In the genomic region with DNA sequence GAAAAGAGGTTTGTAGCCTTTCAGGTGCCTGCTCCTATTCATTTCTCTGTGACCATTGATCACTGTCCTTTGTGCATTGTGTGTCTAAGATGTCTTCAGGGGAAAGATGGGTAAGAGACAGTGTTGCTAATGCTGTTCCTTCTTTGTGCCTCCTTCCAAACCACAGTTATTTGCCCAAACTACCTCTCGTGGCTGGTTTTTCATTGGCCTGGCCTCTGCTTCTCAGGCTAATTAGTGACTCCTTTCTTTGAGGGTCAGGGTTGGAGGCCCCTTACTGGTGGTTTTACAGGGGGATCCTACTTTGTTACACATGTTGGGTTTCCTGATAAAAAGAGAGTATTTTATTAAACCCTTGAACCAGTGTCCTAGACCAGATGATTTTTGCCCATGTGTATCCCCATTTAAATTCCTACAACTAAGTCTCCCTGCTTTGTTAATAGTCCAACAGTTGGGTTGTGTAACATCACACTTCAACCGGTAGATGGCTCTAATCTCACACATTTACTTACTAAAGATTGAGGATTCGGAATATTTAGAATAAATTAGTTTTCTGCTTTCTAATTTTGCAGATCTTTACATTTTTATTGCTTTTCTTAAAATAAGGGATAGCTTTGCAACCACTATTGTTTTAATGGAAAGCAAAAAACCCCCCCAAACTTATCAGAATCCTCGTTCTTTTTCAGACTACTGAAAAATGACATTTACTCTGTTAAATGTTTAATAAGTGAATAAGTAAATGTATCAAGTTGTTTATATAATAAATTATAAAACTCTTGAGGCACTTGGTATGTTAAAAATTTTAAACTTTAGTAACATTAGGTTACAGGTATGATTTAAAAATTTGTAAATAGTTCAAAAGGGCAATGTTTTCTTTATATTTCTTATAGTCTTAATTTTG, we compare ENCODE assay signal across 8 cellular contexts. TPM values are rescaled to one million over a fixed set of nuclear protein-coding genes. Genes with fewer than 3 reads are reported as not detected.
DNase-seq lines count a peak whose midpoint lies in the region; ATAC-seq, FAIRE-seq and TF ChIP-seq lines count a peak whose summit lies in the region.

No MANE protein-coding gene starts in this region.

- peak; percentile 61 for TF ChIP-seq RAD21 in HepG2 (CRISPR knock-in tag; IDR thresholded peaks at IDR 0.05)

- TF ChIP-seq CTCF in cardiac fibroblast (IDR thresholded peaks at IDR 0.05; ENCODE audit: low read depth, low read length) (peak; percentile 68), HepG2 (CRISPR knock-in tag; IDR thresholded peaks at IDR 0.05) (peak; percentile 75), tibial artery (IDR thresholded peaks at IDR 0.05) (peak; percentile 55 to 69)

- in situ Hi-C loops in HepG2 (cut with HindIII; ENCODE audit: extremely low pct_ligation_motif_present, low pct_unique_long_range_greater_than_20kb) = loop anchor here (5.0 to 10.0 kb wide), 2 partner anchors 70 to 193 kb away; a partner anchor contains a TSS

- H3K9ac ChIP-seq in NT2/D1 (ENCODE audit: insufficient read length, low read depth) = peak overlapping the region; percentile 98
- peak overlapping the region; percentile 69 for H3K9ac ChIP-seq in HepG2 (ENCODE audit: insufficient read depth, low read depth, low read length)

- TF ChIP-seq EP300 in HepG2 (IDR thresholded peaks at IDR 0.05; ENCODE audit: low read depth in 2 of 2, low read length in 2 of 2) = no peak
- no peak for TF ChIP-seq EP300 in HepG2 (CRISPR knock-in tag; IDR thresholded peaks at IDR 0.05; ENCODE audit: borderline replicate concordance)

- no TSS peak for BruUV-seq in HepG2 (replicated peaks; lab: Mats Ljungman, UMichigan)

- CTCF ChIA-PET in HepG2 (lab: Yijun Ruan, JAX; ENCODE audit: low intra/inter-chr PET ratio, low total read pairs) = interaction anchor here (0.7 to 1.6 kb wide), 2 partner anchors 70 to 95 kb away, joined by 3 to 20 read pairs; no protein-coding TSS in a partner anchor

- intact Hi-C loops in HepG2 (cut with micrococcal nuclease; ENCODE audit: unreplicated experiment) (loop anchor here (1.0 to 10.0 kb wide), 5 partner anchors 71 to 313 kb away; a partner anchor contains a TSS), tibial artery (cut with DNase I; ENCODE audit: low total_unique reads) (loop anchor here (5.0 to 10.0 kb wide), 3 partner anchors 255 to 417 kb away; a partner anchor contains a TSS)

- no peak for TF ChIP-seq POLR2A in HepG2 (IDR thresholded peaks at IDR 0.05; ENCODE audit: insufficient read depth in 1 of 2, low read depth in 2 of 2, low read length in 2 of 2)

- H3K4me1 ChIP-seq in NT2/D1 (ENCODE audit: insufficient read depth, insufficient read length) (peaks cover 3% of the 10 kb centered on the region), HepG2 (ENCODE audit: insufficient read depth, low read length) (peaks cover 31% of the 10 kb centered on the region), tibial artery (peaks cover 0 to 42% (median 28%) of the 10 kb centered on the region in 4 donors)

- peaks cover 22% of the 10 kb centered on the region for H4K20me1 ChIP-seq in HepG2 (ENCODE audit: insufficient read depth, low read length)

- H3K4me2 ChIP-seq in HepG2 (ENCODE audit: low read depth, low read length) = peak overlapping the region; percentile 84

- ATAC-seq in HepG2 (no peak), GM21737 (IDR thresholded peaks at IDR 0.05; ENCODE audit: unreplicated experiment) (no peak)

- DNase-seq in COLO829 (ENCODE audit: low spot score) (peak; percentile 60), H7 (peak; percentile 34), NT2/D1 (ENCODE audit: low read depth, low spot score) (no peak), cardiac fibroblast (ENCODE audit: low read depth in 2 of 2) (peak; percentile 71 to 75), HepG2 (ENCODE audit: low spot score) (peak; percentile 61), tibial artery (no peak), nucleus accumbens (lab: John Stamatoyannopoulos, UW) (no peak)

- H3K27ac ChIP-seq in HepG2 (ENCODE audit: extremely low read length, insufficient read depth, low read length) (no peak overlapping the region), tibial artery (no peak overlapping the region)

- peak; percentile 59 for FAIRE-seq in HepG2 (lab: Jason Lieb, UNC)

- POLR2A ChIA-PET in HepG2 (lab: Yijun Ruan, JAX) = interaction anchor here (1.0 to 2.9 kb wide), 3 partner anchors 208 to 254 kb away, joined by 3 to 40 read pairs (median 11); a partner anchor contains a TSS

- H3K36me3 ChIP-seq in H7 (replicated peaks; ENCODE audit: control insufficient read depth, insufficient read depth, low read length) (peaks cover 4% of the 10 kb centered on the region), NT2/D1 (ENCODE audit: insufficient read depth, insufficient read length, low read length) (peaks cover 54% of the 10 kb centered on the region), HepG2 (replicated peaks in 1 of 2; ENCODE audit: control insufficient read depth in 1 of 2, insufficient read depth in 2 of 2, low read length in 2 of 2) (peaks cover 0 to 7% of the 10 kb centered on the region in 2 experiments; a peak in 2 of 5 replicates), tibial artery (peaks cover 0 to 4% (median 4%) of the 10 kb centered on the region in 3 donors)

- H2AFZ ChIP-seq in HepG2 (ENCODE audit: low read length) = no peak overlapping the region

- 21% methylated on average over 4 of the region's 4 CpGs for WGBS in HepG2 (ENCODE audit: low lambda C conversion rate)

- peaks cover 41% of the 10 kb centered on the region for H3K79me2 ChIP-seq in HepG2 (ENCODE audit: insufficient read depth, low read length)

- H3K27me3 ChIP-seq in H7 (ENCODE audit: control insufficient read depth, insufficient read depth, low read length) (no peaks in the 10 kb centered on the region), NT2/D1 (ENCODE audit: insufficient read depth, insufficient read length) (no peaks in the 10 kb centered on the region), HepG2 (ENCODE audit: control insufficient read depth in 1 of 2, insufficient read depth in 2 of 2, low read length in 2 of 2) (no peaks in the 10 kb centered on the region; a peak in 1 of 5 replicates), tibial artery (no peaks in the 10 kb centered on the region)

- H3K9me3 ChIP-seq in NT2/D1 (ENCODE audit: insufficient read depth, low read length) (no peaks in the 10 kb centered on the region), HepG2 (ENCODE audit: low read length) (no peaks in the 10 kb centered on the region), tibial artery (no peaks in the 10 kb centered on the region)

- peak overlapping the region; percentile 90 for H3K4me3 ChIP-seq in H7 (ENCODE audit: insufficient read depth, low read depth, low read length)
- peak overlapping the region; percentile 87 for H3K4me3 ChIP-seq in NT2/D1 (ENCODE audit: insufficient read length, low read depth)
- peak overlapping the region; percentile 19 to 84 for H3K4me3 ChIP-seq in cardiac fibroblast (replicated peaks in 1 of 2; ENCODE audit: low read depth in 2 of 2, low read length in 2 of 2)
- H3K4me3 ChIP-seq in HepG2 (replicated peaks in 1 of 3; ENCODE audit: insufficient read depth in 1 of 3, low read depth in 2 of 3, low read length in 3 of 3) = peak overlapping the region; percentile 60 to 86 (median 85)
- H3K4me3 ChIP-seq in tibial artery = peak overlapping the region in 1 of 2 donors; percentile 89

RNA-seq across cellular contexts. Expression of a gene that starts 2.4 kb away (rescaled TPM):
- 26.5 and 28.1 TPM in 2 replicates for total RNA-seq in H7 (2014; rRNA removed; shearing (Covaris generic))
- 16.2 and 19.5 TPM in 2 replicates for total RNA-seq in HepG2 (2016; rRNA removed; fragmentation: Illumina TruSeq; extraction: Trizol)
- 1.6 TPM in 2 replicates for total RNA-seq in HepG2 (2016; cell fraction: cytosol; rRNA removed; fragmentation: Illumina TruSeq; extraction: Trizol; ENCODE audit: low read depth)
- 16.1 and 18.2 TPM in 2 replicates for total RNA-seq in HepG2 (2016; cell fraction: insoluble cytoplasmic fraction; rRNA removed; fragmentation: Illumina TruSeq; extraction: Trizol)
- 5.7 and 6.3 TPM in 2 replicates for total RNA-seq in HepG2 (2016; cell fraction: membrane; rRNA removed; fragmentation: Illumina TruSeq; extraction: Trizol)
- total RNA-seq in HepG2 (2016; cell fraction: nucleus; rRNA removed; fragmentation: Illumina TruSeq; extraction: Trizol) = 13.7 and 13.8 TPM in 2 replicates
- 6.9 and 7.7 TPM in 2 replicates for polyA plus RNA-seq in HepG2 (2011; rRNA removed)
- 4.5 and 5.9 TPM in 2 replicates for polyA plus RNA-seq in HepG2 (2011; cell fraction: cytosol; rRNA removed)
- polyA plus RNA-seq in HepG2 (2011; cell fraction: nucleus; rRNA removed) = 9.2 and 10.2 TPM in 2 replicates
- 8.2 and 9.2 TPM in 2 replicates for polyA plus RNA-seq in HepG2 (2012)
- polyA plus RNA-seq in HepG2 (2016; cell fraction: cytosol; fragmentation: Illumina TruSeq; extraction: Trizol; ENCODE audit: low read depth) = 0.59 and 0.63 TPM in 2 replicates
- polyA plus RNA-seq in HepG2 (2016; cell fraction: insoluble cytoplasmic fraction; fragmentation: Illumina TruSeq; extraction: Trizol; ENCODE audit: low read depth) = 18.9 and 19.6 TPM in 2 replicates
- polyA plus RNA-seq in HepG2 (2016; cell fraction: membrane; fragmentation: Illumina TruSeq; extraction: Trizol; ENCODE audit: low read depth) = 3.1 and 3.7 TPM in 2 replicates
- polyA plus RNA-seq in HepG2 (2016; cell fraction: nucleus; fragmentation: Illumina TruSeq; extraction: Trizol; ENCODE audit: insufficient read depth, low read depth) = 12.7 and 14.0 TPM in 2 replicates
- polyA minus RNA-seq in HepG2 (2011; rRNA and poly(A)+ RNA removed; ENCODE audit: low replicate concordance) = 21.5 and 21.9 TPM in 2 replicates
- 8.2 and 10.2 TPM in 2 replicates for polyA minus RNA-seq in HepG2 (2011; cell fraction: cytosol; rRNA and poly(A)+ RNA removed)
- polyA minus RNA-seq in HepG2 (2011; cell fraction: nucleus; rRNA and poly(A)+ RNA removed) = 27.7 and 32.0 TPM in 2 replicates

RNA-seq across cellular contexts. Expression of a gene that starts 32.2 kb away (rescaled TPM):
- total RNA-seq in H7 (2014; rRNA removed; shearing (Covaris generic)) = 3.2 and 3.4 TPM in 2 replicates
- not detected in 2 replicates for total RNA-seq in HepG2 (2016; rRNA removed; fragmentation: Illumina TruSeq; extraction: Trizol)
- total RNA-seq in HepG2 (2016; cell fraction: cytosol; rRNA removed; fragmentation: Illumina TruSeq; extraction: Trizol; ENCODE audit: low read depth) = not detected in 2 replicates
- not detected in 2 replicates for total RNA-seq in HepG2 (2016; cell fraction: insoluble cytoplasmic fraction; rRNA removed; fragmentation: Illumina TruSeq; extraction: Trizol)
- not detected in 2 replicates for total RNA-seq in HepG2 (2016; cell fraction: membrane; rRNA removed; fragmentation: Illumina TruSeq; extraction: Trizol)
- not detected in 2 replicates for total RNA-seq in HepG2 (2016; cell fraction: nucleus; rRNA removed; fragmentation: Illumina TruSeq; extraction: Trizol)
- not detected in 2 replicates for polyA plus RNA-seq in HepG2 (2011; rRNA removed)
- not detected in 2 replicates for polyA plus RNA-seq in HepG2 (2011; cell fraction: cytosol; rRNA removed)
- polyA plus RNA-seq in HepG2 (2011; cell fraction: nucleus; rRNA removed) = not detected in 2 replicates
- 0.05 and 0.08 TPM in 2 replicates for polyA plus RNA-seq in HepG2 (2012)
- not detected in 2 replicates for polyA plus RNA-seq in HepG2 (2016; cell fraction: cytosol; fragmentation: Illumina TruSeq; extraction: Trizol; ENCODE audit: low read depth)
- not detected in 2 replicates for polyA plus RNA-seq in HepG2 (2016; cell fraction: insoluble cytoplasmic fraction; fragmentation: Illumina TruSeq; extraction: Trizol; ENCODE audit: low read depth)
- polyA plus RNA-seq in HepG2 (2016; cell fraction: membrane; fragmentation: Illumina TruSeq; extraction: Trizol; ENCODE audit: low read depth) = not detected in 2 replicates
- polyA plus RNA-seq in HepG2 (2016; cell fraction: nucleus; fragmentation: Illumina TruSeq; extraction: Trizol; ENCODE audit: insufficient read depth, low read depth) = not detected in 2 replicates
- not detected in 2 replicates for polyA minus RNA-seq in HepG2 (2011; rRNA and poly(A)+ RNA removed; ENCODE audit: low replicate concordance)
- not detected in 2 replicates for polyA minus RNA-seq in HepG2 (2011; cell fraction: cytosol; rRNA and poly(A)+ RNA removed)
- not detected in 2 replicates for polyA minus RNA-seq in HepG2 (2011; cell fraction: nucleus; rRNA and poly(A)+ RNA removed)

Comparison
In these comparisons a context has a peak if more than half of its experiments do, and no peak if none do; other contexts are left out.
1. DNase-seq: peak in COLO829 (single experiment), H7 (single experiment), cardiac fibroblast (2 of 2) and HepG2 (single experiment); none in NT2/D1 (single experiment), tibial artery (0 of 2) and nucleus accumbens (0 of 56).
2. Peak in every context shown above with its lines, with median percentiles within 50 percentile points of each other: CTCF ChIP-seq.